17 cellular contexts compared by ENCODE assay signal in genomic region chr22:36317658-36318271, GRCh38.
DNase-seq lines count a peak whose midpoint lies in the region; ATAC-seq, FAIRE-seq and TF ChIP-seq lines count a peak whose summit lies in the region.
"Had no signal": no experiment of that assay in that cellular context is flagged by ENCODE, and none has a peak within 500 bp of the region (broad histone marks: within the 10 kb centered on the region; RNA-seq: fewer than 3 reads in every experiment).

No MANE protein-coding gene starts in this region.

- H2AFZ ChIP-seq in GM12878 (ENCODE audit: control insufficient read depth, low read depth, low read length), result no peak overlapping the region
- H2AFZ ChIP-seq: GM23248 had no signal

- no peak for TF ChIP-seq RAD21 in GM12878 (IDR thresholded peaks at IDR 0.05; ENCODE audit: insufficient read depth, low read depth, low read length)

- ATAC-seq in heart right ventricle (no peak), GM12878 (no peak), upper lobe of left lung (ENCODE audit: low FRiP score in 2 of 2) (no peak), HG02885 (IDR thresholded peaks at IDR 0.05; ENCODE audit: poor library complexity, unreplicated experiment) (no peak), HG03571 (IDR thresholded peaks at IDR 0.05; ENCODE audit: unreplicated experiment) (no peak)
- ATAC-seq: activated CD8-positive, alpha-beta memory T cell treated with anti-CD3 and anti-CD28 coated beads, Interleukin-2, amount 10 ng/mL, durations not matched to agents 7 days and 5 days had no signal

- CTCF ChIA-PET in GM12878 (lab: Yijun Ruan, JAX), result interaction anchor here (1.3 kb wide), 1 partner anchor 16 kb away, joined by 5 read pairs; no protein-coding TSS in a partner anchor

- SMC1A ChIA-PET in GM12878 (lab: Charles Lee; ENCODE audit: uncharacterized antibody, unreplicated experiment), result interaction anchor here (2.2 kb wide), 1 partner anchor 11 kb away, joined by 5 read pairs; no protein-coding TSS in a partner anchor

- POLR2A ChIA-PET in GM12878 (lab: Charles Lee), result interaction anchor here (0.6 kb wide), 1 partner anchor 8 kb away, joined by 3 read pairs; no protein-coding TSS in a partner anchor

- in situ Hi-C loops in GM12878 (cut with MboI), result no loop called here

- no TSS peak for BruUV-seq in GM12878 (replicated peaks; lab: Mats Ljungman, UMichigan)

- H3K4me3 ChIP-seq in left ventricle myocardium inferior (no peak overlapping the region), heart right ventricle (no peak overlapping the region), GM12878 (no peak overlapping the region), muscle layer of colon (ENCODE audit: low read depth in 1 of 2, low read length in 2 of 2) (no peak overlapping the region), upper lobe of left lung (no peak overlapping the region)
- H3K4me3 ChIP-seq: GM23248, suprapubic skin had no signal

- WGBS in heart right ventricle, 2 donors, result 78 to 79% methylated on average over 20 of the region's 20 CpGs
- WGBS in GM12878 (ENCODE audit: insufficient coverage, insufficient replicate concordance, low lambda C conversion rate, missing lambda C conversion rate), result 84% methylated on average over 20 of the region's 20 CpGs
- WGBS in upper lobe of left lung, 2 donors, result 83 to 86% methylated on average over 16 of the region's 20 CpGs

- no peak overlapping the region for H3K9ac ChIP-seq in GM12878 (ENCODE audit: control insufficient read depth, insufficient read depth, low read length)
- H3K9ac ChIP-seq in muscle layer of colon (ENCODE audit: low read length), result no peak overlapping the region
- H3K9ac ChIP-seq: GM23248 had no signal

- FAIRE-seq in GM12878 (lab: Jason Lieb, UNC), result no peak

- H3K4me1 ChIP-seq in left ventricle myocardium inferior (peaks cover 48% of the 10 kb centered on the region), heart right ventricle (peaks cover 3 to 53% (median 24%) of the 10 kb centered on the region in 9 donors), GM12878 (ENCODE audit: control insufficient read depth, insufficient read depth, low read length) (no peaks in the 10 kb centered on the region), muscle layer of colon (ENCODE audit: insufficient read depth, low read length) (peaks cover 23% of the 10 kb centered on the region), upper lobe of left lung (peaks cover 3 to 24% (median 21%) of the 10 kb centered on the region in 4 donors)
- H3K4me1 ChIP-seq: BE2C had no signal

- no peak for TF ChIP-seq CTCF in left ventricle myocardium inferior (IDR thresholded peaks at IDR 0.05; ENCODE audit: borderline replicate concordance)
- no peak for TF ChIP-seq CTCF in heart right ventricle (IDR thresholded peaks at IDR 0.05)
- TF ChIP-seq CTCF in GM12878 (IDR thresholded peaks at IDR 0.05 in 2 of 3, conservative IDR thresholded peaks at IDR 0.05 in 1 of 3; ENCODE audit: control insufficient read depth in 2 of 3, extremely low read depth in 1 of 3, insufficient read depth in 1 of 3, low read depth in 3 of 3, low read length in 3 of 3), result no peak
- no peak for TF ChIP-seq CTCF in upper lobe of left lung (IDR thresholded peaks at IDR 0.05)

- TF ChIP-seq EP300 in GM12878 (IDR thresholded peaks at IDR 0.05; ENCODE audit: borderline replicate concordance in 1 of 2, control insufficient read depth in 1 of 2, low read depth in 2 of 2, low read length in 2 of 2) (no peak), upper lobe of left lung (IDR thresholded peaks at IDR 0.05) (no peak)

- RAD21 ChIA-PET in GM12878 (lab: Charles Lee; ENCODE audit: unreplicated experiment), result interaction anchor here (1.7 kb wide), 1 partner anchor 153 kb away, joined by 4 read pairs; no protein-coding TSS in a partner anchor

- H3K27ac ChIP-seq in left ventricle myocardium inferior (replicated peaks) (peak overlapping the region; percentile 31), heart right ventricle (peak overlapping the region in 2 of 10 donors; percentile 1 to 96), GM12878 (ENCODE audit: control insufficient read depth, insufficient read depth) (no peak overlapping the region), muscle layer of colon (ENCODE audit: low read depth, low read length) (peak overlapping the region; percentile 73), upper lobe of left lung (peak overlapping the region in 3 of 4 donors; percentile 28 to 93 (median 33))
- H3K27ac ChIP-seq: brain microvascular endothelial cell, GM23248, suprapubic skin had no signal

- H3K27me3 ChIP-seq in left ventricle myocardium inferior (ENCODE audit: low read depth) (no peaks in the 10 kb centered on the region), heart right ventricle (no peaks in the 10 kb centered on the region), GM12878 (replicated peaks in 1 of 2; ENCODE audit: control insufficient read depth in 2 of 2, insufficient read depth in 2 of 2, low read length in 1 of 2) (no peaks in the 10 kb centered on the region), muscle layer of colon (ENCODE audit: control insufficient read depth in 1 of 2, insufficient read depth in 2 of 2, low read length in 2 of 2) (no peaks in the 10 kb centered on the region), upper lobe of left lung (no peaks in the 10 kb centered on the region)
- H3K27me3 ChIP-seq: BE2C, brain microvascular endothelial cell, suprapubic skin had no signal

- TF ChIP-seq POLR2A in GM12878 (IDR thresholded peaks at IDR 0.05; ENCODE audit: low read depth, low read length) (0 out of 2 replicates have a peak, but pooled peaks have one; percentile 7), upper lobe of left lung (IDR thresholded peaks at IDR 0.05) (no peak)

- H3K4me2 ChIP-seq in GM12878 (ENCODE audit: control insufficient read depth, insufficient read depth), result no peak overlapping the region

- DNase-seq in left ventricle myocardium inferior, result no peak
- no peak for DNase-seq in heart right ventricle
- no peak for DNase-seq in GM12878 (ENCODE audit: low read depth, low spot score)
- no peak for DNase-seq in upper lobe of left lung
- DNase-seq in NCI-H774 (lab: John Stamatoyannopoulos, UW), result no peak
- DNase-seq: activated CD8-positive, alpha-beta memory T cell treated with anti-CD3 and anti-CD28 coated beads, Interleukin-2, amount 10 ng/mL, durations not matched to agents 7 days and 5 days; BE2C; brain microvascular endothelial cell; GM23248; NCI-H2081 treated with DMSO at 0.1 percent for 48 hours; OCI-M1; stimulated activated CD4-positive, alpha-beta T cell treated with anti-CD3 and anti-CD28 coated beads, Interleukin-2, amount 100 ng/mL, for 48 hours; T1000 had no signal

- no peaks in the 10 kb centered on the region; the same call in 1 of the 2 replicates for H4K20me1 ChIP-seq in GM12878 (ENCODE audit: control insufficient read depth, insufficient read depth)

- H3K36me3 ChIP-seq in left ventricle myocardium inferior (peaks cover 100% of the 10 kb centered on the region), heart right ventricle (peaks cover 9 to 100% (median 95%) of the 10 kb centered on the region in 9 donors), GM12878 (ENCODE audit: control insufficient read depth in 2 of 2, insufficient read depth in 2 of 2, low read length in 1 of 2) (peaks cover 53 to 57% of the 10 kb centered on the region in 2 experiments), muscle layer of colon (ENCODE audit: insufficient read depth, low read length) (peaks cover 99% of the 10 kb centered on the region), upper lobe of left lung (peaks cover 70 to 98% (median 93%) of the 10 kb centered on the region in 4 donors)

- H3K79me2 ChIP-seq in GM12878 (ENCODE audit: control insufficient read depth, insufficient read depth, low read length), result no peaks in the 10 kb centered on the region

- intact Hi-C loops in left ventricle myocardium inferior (cut with micrococcal nuclease) (no loop called here), heart right ventricle (cut with DNase I) (no loop called here), GM12878 (cut with micrococcal nuclease; ENCODE audit: unreplicated experiment) (no loop called here)

- H3K9me3 ChIP-seq in left ventricle myocardium inferior (replicated peaks) (no peaks in the 10 kb centered on the region), heart right ventricle (no peaks in the 10 kb centered on the region), GM12878 (replicated peaks; ENCODE audit: control insufficient read depth, insufficient read depth, low read length) (no peaks in the 10 kb centered on the region), muscle layer of colon (ENCODE audit: low read length) (no peaks in the 10 kb centered on the region), upper lobe of left lung (no peaks in the 10 kb centered on the region)
- H3K9me3 ChIP-seq: BE2C, suprapubic skin had no signal

TF ChIP-seq in GM12878, 131 proteins besides CTCF, POLR2A, EP300 and RAD21:
- no peak for TF ChIP-seq CEBPZ (IDR thresholded peaks at IDR 0.05; ENCODE audit: low read depth, low read length)
- TF ChIP-seq, protein P1, sequence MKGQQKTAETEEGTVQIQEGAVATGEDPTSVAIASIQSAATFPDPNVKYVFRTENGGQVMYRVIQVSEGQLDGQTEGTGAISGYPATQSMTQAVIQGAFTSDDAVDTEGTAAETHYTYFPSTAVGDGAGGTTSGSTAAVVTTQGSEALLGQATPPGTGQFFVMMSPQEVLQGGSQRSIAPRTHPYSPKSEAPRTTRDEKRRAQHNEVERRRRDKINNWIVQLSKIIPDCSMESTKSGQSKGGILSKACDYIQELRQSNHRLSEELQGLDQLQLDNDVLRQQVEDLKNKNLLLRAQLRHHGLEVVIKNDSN (IDR thresholded peaks at IDR 0.05; ENCODE audit: borderline replicate concordance, extremely low read length, insufficient read depth, low read depth, low read length), result no peak
